ENCODE assay signal across 1 cellular context in the genomic region with DNA sequence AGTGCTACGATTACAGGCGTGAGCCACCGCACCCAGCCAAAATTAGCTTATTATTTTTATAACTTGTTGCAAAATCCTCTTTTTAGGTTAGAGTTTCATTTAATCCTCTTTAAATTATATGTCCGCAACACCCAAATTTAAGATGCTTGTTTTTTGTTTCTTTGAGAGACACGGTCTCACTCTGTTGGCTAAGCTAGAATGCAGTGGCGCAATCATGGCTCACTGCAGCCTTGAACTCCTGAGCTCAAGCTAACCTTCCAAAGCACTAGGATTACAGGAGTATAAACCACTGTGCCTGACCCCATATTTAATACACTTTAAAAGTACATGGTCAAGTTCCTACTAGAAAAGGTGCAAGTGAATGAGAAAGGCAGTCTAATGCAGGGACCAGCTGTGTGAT.
TF ChIP-seq lines count a peak whose summit lies in the region.

No MANE protein-coding gene starts in this region.

TF ChIP-seq in WTC11, 78 proteins besides CTCF, POLR2A, EP300 and RAD21 (continued from another document):
- TF ChIP-seq, protein P1, sequence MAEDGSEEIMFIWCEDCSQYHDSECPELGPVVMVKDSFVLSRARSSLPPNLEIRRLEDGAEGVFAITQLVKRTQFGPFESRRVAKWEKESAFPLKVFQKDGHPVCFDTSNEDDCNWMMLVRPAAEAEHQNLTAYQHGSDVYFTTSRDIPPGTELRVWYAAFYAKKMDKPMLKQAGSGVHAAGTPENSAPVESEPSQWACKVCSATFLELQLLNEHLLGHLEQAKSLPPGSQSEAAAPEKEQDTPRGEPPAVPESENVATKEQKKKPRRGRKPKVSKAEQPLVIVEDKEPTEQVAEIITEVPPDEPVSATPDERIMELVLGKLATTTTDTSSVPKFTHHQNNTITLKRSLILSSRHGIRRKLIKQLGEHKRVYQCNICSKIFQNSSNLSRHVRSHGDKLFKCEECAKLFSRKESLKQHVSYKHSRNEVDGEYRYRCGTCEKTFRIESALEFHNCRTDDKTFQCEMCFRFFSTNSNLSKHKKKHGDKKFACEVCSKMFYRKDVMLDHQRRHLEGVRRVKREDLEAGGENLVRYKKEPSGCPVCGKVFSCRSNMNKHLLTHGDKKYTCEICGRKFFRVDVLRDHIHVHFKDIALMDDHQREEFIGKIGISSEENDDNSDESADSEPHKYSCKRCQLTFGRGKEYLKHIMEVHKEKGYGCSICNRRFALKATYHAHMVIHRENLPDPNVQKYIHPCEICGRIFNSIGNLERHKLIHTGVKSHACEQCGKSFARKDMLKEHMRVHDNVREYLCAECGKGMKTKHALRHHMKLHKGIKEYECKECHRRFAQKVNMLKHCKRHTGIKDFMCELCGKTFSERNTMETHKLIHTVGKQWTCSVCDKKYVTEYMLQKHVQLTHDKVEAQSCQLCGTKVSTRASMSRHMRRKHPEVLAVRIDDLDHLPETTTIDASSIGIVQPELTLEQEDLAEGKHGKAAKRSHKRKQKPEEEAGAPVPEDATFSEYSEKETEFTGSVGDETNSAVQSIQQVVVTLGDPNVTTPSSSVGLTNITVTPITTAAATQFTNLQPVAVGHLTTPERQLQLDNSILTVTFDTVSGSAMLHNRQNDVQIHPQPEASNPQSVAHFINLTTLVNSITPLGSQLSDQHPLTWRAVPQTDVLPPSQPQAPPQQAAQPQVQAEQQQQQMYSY (CRISPR knock-in tag; IDR thresholded peaks at IDR 0.05) = no peak
- TF ChIP-seq IRF2 (CRISPR knock-in tag; IDR thresholded peaks at IDR 0.05; ENCODE audit: borderline replicate concordance, low read depth) (no peak), ZNF121 (CRISPR knock-in tag; IDR thresholded peaks at IDR 0.05) (no peak), ZNF263 (CRISPR knock-in tag; IDR thresholded peaks at IDR 0.05; ENCODE audit: low read depth) (no peak), NR1H2 (CRISPR knock-in tag; IDR thresholded peaks at IDR 0.05) (no peak)
